ENCODE assay signal across 23 cellular contexts in genomic region chr18:49874238-49874637, GRCh38.
A peak's percentile ranks its signal among the peaks of the same experiment; 100 is the strongest.
DNase-seq lines count a peak whose midpoint lies in the region; ATAC-seq and TF ChIP-seq lines count a peak whose summit lies in the region.
"Had no signal": no experiment of that assay in that cellular context is flagged by ENCODE, and none has a peak within 500 bp of the region (broad histone marks: within the 10 kb centered on the region; RNA-seq: fewer than 3 reads in every experiment).

No MANE protein-coding gene starts in this region.

- H2AFZ ChIP-seq in OCI-LY3 (ENCODE audit: low read depth, low read length) = no peak overlapping the region
- H2AFZ ChIP-seq: parathyroid adenoma had no signal

- TF ChIP-seq POLR2A in GM18505 (IDR thresholded peaks at IDR 0.05; ENCODE audit: borderline replicate concordance, extremely low read depth, insufficient read depth, insufficient read length) = no peak

- H4K20me1 ChIP-seq in OCI-LY3 (ENCODE audit: insufficient read depth, low read length) = no peaks in the 10 kb centered on the region

- no peak overlapping the region for H3K9ac ChIP-seq in OCI-LY3 (ENCODE audit: low read length)
- H3K9ac ChIP-seq: parathyroid adenoma had no signal

- POLR2A ChIA-PET in GM10248 (lab: Yijun Ruan, JAX) = no interaction called here
- POLR2A ChIA-PET in RWPE1 (lab: Yijun Ruan, JAX; ENCODE audit: low non-redundant PET) = interaction anchor here (0.6 kb wide), 1 partner anchor 183 kb away, joined by 3 read pairs; no protein-coding TSS in a partner anchor

- H3K27me3 ChIP-seq in OCI-LY3 (ENCODE audit: low read depth, low read length) = peaks cover 52% of the 10 kb centered on the region
- H3K27me3 ChIP-seq: colonic mucosa, sigmoid colon, upper lobe of right lung had no signal

- DNase-seq in GM10248 (ENCODE audit: extremely low spot score) = peak; percentile 41
- no peak for DNase-seq in NCI-H128 (lab: John Stamatoyannopoulos, UW; ENCODE audit: unreplicated experiment)
- no peak for DNase-seq in RWPE1 (ENCODE audit: low spot score)
- DNase-seq in SKM-1 treated with dmso at 0.1 percent for 144 hours (lab: John Stamatoyannopoulos, UW; ENCODE audit: unreplicated experiment) = no peak
- DNase-seq: activated CD4-positive, alpha-beta T cell treated with anti-CD3 and anti-CD28 coated beads for 48 hours; activated naive CD4-positive, alpha-beta T cell; CD8-positive, alpha-beta memory T cell; colonic mucosa; DND-41; foreskin melanocyte; kidney glomerular epithelial cell; mesendoderm; natural killer cell; NCI-H226; sigmoid colon; SW 1271 had no signal

- no peaks in the 10 kb centered on the region for H3K79me2 ChIP-seq in OCI-LY3 (ENCODE audit: low read length)
- H3K79me2 ChIP-seq: parathyroid adenoma had no signal

- H3K4me3 ChIP-seq in OCI-LY3 (ENCODE audit: low read length) = no peak overlapping the region
- H3K4me3 ChIP-seq: colonic mucosa, sigmoid colon, upper lobe of right lung had no signal

- H3K36me3 ChIP-seq in OCI-LY3 (replicated peaks; ENCODE audit: low read depth, low read length) = no peaks in the 10 kb centered on the region
- H3K36me3 ChIP-seq: colonic mucosa, sigmoid colon, upper lobe of right lung had no signal

- H3K9me3 ChIP-seq in OCI-LY3 (ENCODE audit: insufficient read depth, low read length) = no peaks in the 10 kb centered on the region
- H3K9me3 ChIP-seq: colonic mucosa, sigmoid colon, upper lobe of right lung had no signal

- H3K4me2 ChIP-seq in OCI-LY3 (ENCODE audit: low read length) = peak overlapping the region; percentile 2; the same call in 1 of the 2 replicates

- H3K4me1 ChIP-seq in OCI-LY3 (ENCODE audit: low read length) = peaks cover 13% of the 10 kb centered on the region
- H3K4me1 ChIP-seq: colonic mucosa, parathyroid adenoma, sigmoid colon, upper lobe of right lung had no signal

- H3K27ac ChIP-seq in OCI-LY3 (ENCODE audit: low read length) (no peak overlapping the region), RWPE1 (no peak overlapping the region)
- H3K27ac ChIP-seq: colonic mucosa, parathyroid adenoma, sigmoid colon, upper lobe of right lung had no signal

- no peak for TF ChIP-seq CTCF in GM10248 (IDR thresholded peaks at IDR 0.05; ENCODE audit: control extremely low read depth, extremely low read depth, low read depth, missing control alignments)
- TF ChIP-seq CTCF in OCI-LY3 (IDR thresholded peaks at IDR 0.05; ENCODE audit: low read depth, low read length) = no peak
- TF ChIP-seq CTCF in RWPE1 (conservative IDR thresholded peaks at IDR 0.05; ENCODE audit: low read depth) = no peak

- CTCF ChIA-PET in GM10248 (lab: Yijun Ruan, JAX) (interaction anchor here (1.3 to 2.1 kb wide), 3 partner anchors 10 to 16 kb away, joined by 3 to 5 read pairs (median 4); no protein-coding TSS in a partner anchor), RWPE1 (lab: Yijun Ruan, JAX) (interaction anchor here (0.6 to 0.7 kb wide), 2 partner anchors 16 to 1199 kb away, joined by 3 read pairs; no protein-coding TSS in a partner anchor)

- ATAC-seq in GM18505 (IDR thresholded peaks at IDR 0.05; ENCODE audit: unreplicated experiment) (peak; percentile 55), GM21723 (IDR thresholded peaks at IDR 0.05; ENCODE audit: unreplicated experiment) (peak; percentile 67), HG02623 (IDR thresholded peaks at IDR 0.05; ENCODE audit: unreplicated experiment) (no peak)
- ATAC-seq: HepG2, natural killer cell, upper lobe of right lung had no signal
